16 cellular contexts compared by ENCODE assay signal in the genomic region with DNA sequence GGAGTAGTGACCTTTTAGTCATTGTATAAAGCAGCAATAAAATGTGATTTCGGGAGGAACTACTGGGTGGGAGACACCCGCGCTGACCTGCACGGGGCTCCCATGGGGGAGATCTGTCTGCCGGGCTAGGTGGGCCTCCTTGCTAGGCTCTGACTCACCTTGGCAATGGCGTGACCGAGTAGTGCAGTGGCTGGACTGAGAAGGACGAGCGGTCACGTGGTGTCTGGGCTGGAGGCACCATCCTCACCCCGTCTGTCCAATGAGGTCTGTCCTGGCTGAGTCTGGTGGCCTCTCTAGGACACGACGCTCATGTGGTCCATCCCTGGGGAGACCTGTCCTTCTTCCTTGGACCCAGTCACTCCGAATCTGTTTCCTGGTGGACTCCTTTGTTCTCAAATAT.
DNase-seq lines count a peak whose midpoint lies in the region; ATAC-seq, FAIRE-seq and TF ChIP-seq lines count a peak whose summit lies in the region.
"Had no signal": no experiment of that assay in that cellular context is flagged by ENCODE, and none has a peak within 500 bp of the region (broad histone marks: within the 10 kb centered on the region; RNA-seq: fewer than 3 reads in every experiment).

No MANE protein-coding gene starts in this region.

- CTCF ChIA-PET in activated naive CD4-positive, alpha-beta T cell treated with anti-CD3 and anti-CD28 coated beads for 36 hours (lab: Charles Lee): no interaction called here
- CTCF ChIA-PET in GM12878 (lab: Yijun Ruan, JAX): no interaction called here

- peaks cover 10% of the 10 kb centered on the region for H3K4me1 Mint-ChIP-seq in activated naive CD4-positive, alpha-beta T cell treated with anti-CD3 and anti-CD28 coated beads for 36 hours (ENCODE audit: low read depth)
- H3K4me1 Mint-ChIP-seq: CD14-positive monocyte had no signal

- H3K9me3 Mint-ChIP-seq in activated naive CD4-positive, alpha-beta T cell treated with anti-CD3 and anti-CD28 coated beads for 36 hours: no peaks in the 10 kb centered on the region

- no peaks in the 10 kb centered on the region for H3K9me2 ChIP-seq in GM23248 (ENCODE audit: insufficient read depth)

- 60 to 68% methylated on average over 14 of the region's 14 CpGs for WGBS in GM23248 (ENCODE audit: low coverage in 1 of 2, low lambda C conversion rate in 2 of 2, missing lambda C conversion rate in 2 of 2), 2 experiments
- WGBS in GM12878 (ENCODE audit: insufficient coverage, insufficient replicate concordance, low lambda C conversion rate, missing lambda C conversion rate): 53% methylated on average over 14 of the region's 14 CpGs

- no peak overlapping the region for H3K4me3 ChIP-seq in GM23248
- no peak overlapping the region for H3K4me3 ChIP-seq in GM12878
- H3K4me3 ChIP-seq in skeletal muscle satellite cell (ENCODE audit: low read length): no peak overlapping the region
- H3K4me3 ChIP-seq: HAP-1 had no signal

- RAD21 ChIA-PET in GM12878 (lab: Charles Lee; ENCODE audit: unreplicated experiment): no interaction called here

- intact Hi-C loops in activated naive CD4-positive, alpha-beta T cell treated with anti-CD3 and anti-CD28 coated beads for 36 hours (cut with micrococcal nuclease): no loop called here
- intact Hi-C loops in GM12878 (cut with micrococcal nuclease; ENCODE audit: unreplicated experiment): no loop called here

- FAIRE-seq in GM12878 (lab: Jason Lieb, UNC): no peak
- FAIRE-seq: GM18507 had no signal

- DNase-seq in activated naive CD4-positive, alpha-beta T cell treated with anti-CD3 and anti-CD28 coated beads for 36 hours: no peak
- DNase-seq in activated naive CD4-positive, alpha-beta T cell treated with anti-CD3 and anti-CD28 coated beads, Interleukin-2, amount 50 U/mL, for 16 hours: no peak
- DNase-seq in GM23248: peak; percentile 18
- no peak for DNase-seq in GM12878 (ENCODE audit: low read depth, low spot score)
- DNase-seq in NCI-H2107 (lab: John Stamatoyannopoulos, UW): no peak
- DNase-seq in OCI-M1 (lab: John Stamatoyannopoulos, UW): no peak
- DNase-seq: DMS53, NCI-H146, NCI-H2081 treated with DMSO at 0.1 percent for 48 hours, NCI-H345, NCI-H526 treated with DMSO at 0.1 percent for 48 hours had no signal

- TF ChIP-seq EP300 in GM12878 (IDR thresholded peaks at IDR 0.05; ENCODE audit: borderline replicate concordance in 1 of 2, control insufficient read depth in 1 of 2, low read depth in 2 of 2, low read length in 2 of 2): no peak

- no peak for TF ChIP-seq CTCF in GM12878 (IDR thresholded peaks at IDR 0.05 in 2 of 3, conservative IDR thresholded peaks at IDR 0.05 in 1 of 3; ENCODE audit: control insufficient read depth in 2 of 3, extremely low read depth in 1 of 3, insufficient read depth in 1 of 3, low read depth in 3 of 3, low read length in 3 of 3)

- 0 out of 2 replicates have a peak, but pooled peaks cover 6% of the 10 kb centered on the region for H3F3A ChIP-seq in GM23248 (ENCODE audit: insufficient read depth)

- SMC1A ChIA-PET in GM12878 (lab: Charles Lee; ENCODE audit: uncharacterized antibody, unreplicated experiment): no interaction called here

- ATAC-seq in GM12878 (no peak), GM21786 (IDR thresholded peaks at IDR 0.05; ENCODE audit: unreplicated experiment) (no peak)

- H3K27me3 ChIP-seq in GM23248 (replicated peaks; ENCODE audit: insufficient read depth) (no peaks in the 10 kb centered on the region), GM12878 (replicated peaks in 1 of 2; ENCODE audit: control insufficient read depth in 2 of 2, insufficient read depth in 2 of 2, low read length in 1 of 2) (no peaks in the 10 kb centered on the region; a peak in 1 of 4 replicates), skeletal muscle satellite cell (ENCODE audit: control insufficient read depth, insufficient read depth, low read length) (no peaks in the 10 kb centered on the region)

- peak overlapping the region; percentile 59 for H3K27ac Mint-ChIP-seq in activated naive CD4-positive, alpha-beta T cell treated with anti-CD3 and anti-CD28 coated beads for 36 hours

- POLR2A ChIA-PET in GM12878 (lab: Charles Lee): no interaction called here

- H3K36me3 Mint-ChIP-seq in activated naive CD4-positive, alpha-beta T cell treated with anti-CD3 and anti-CD28 coated beads for 36 hours (ENCODE audit: low read depth): no peaks in the 10 kb centered on the region
- H3K36me3 Mint-ChIP-seq: CD14-positive monocyte had no signal

- H3K27me3 Mint-ChIP-seq in activated naive CD4-positive, alpha-beta T cell treated with anti-CD3 and anti-CD28 coated beads for 36 hours (ENCODE audit: low read depth): no peaks in the 10 kb centered on the region

- TF ChIP-seq RAD21 in GM12878 (IDR thresholded peaks at IDR 0.05; ENCODE audit: insufficient read depth, low read depth, low read length): no peak

- H3K36me3 ChIP-seq in GM23248 (ENCODE audit: low read depth) (no peaks in the 10 kb centered on the region), GM12878 (ENCODE audit: control insufficient read depth in 2 of 2, insufficient read depth in 2 of 2, low read length in 1 of 2) (no peaks in the 10 kb centered on the region), skeletal muscle satellite cell (ENCODE audit: insufficient read depth, low read length) (no peaks in the 10 kb centered on the region)
- H3K36me3 ChIP-seq: HAP-1 had no signal

- no peaks in the 10 kb centered on the region for H3K9me3 ChIP-seq in GM23248 (ENCODE audit: low read depth)
- H3K9me3 ChIP-seq in GM12878 (replicated peaks; ENCODE audit: control insufficient read depth, insufficient read depth, low read length): no peaks in the 10 kb centered on the region; the same call in 2 of the 3 replicates
- no peaks in the 10 kb centered on the region for H3K9me3 ChIP-seq in skeletal muscle satellite cell (replicated peaks; ENCODE audit: low read length)
- H3K9me3 ChIP-seq: HAP-1 had no signal

- no peak overlapping the region for H2AFZ ChIP-seq in GM23248
- H2AFZ ChIP-seq in GM12878 (ENCODE audit: control insufficient read depth, low read depth, low read length): no peak overlapping the region

- peaks cover 17% of the 10 kb centered on the region for H3K4me1 ChIP-seq in GM23248 (ENCODE audit: insufficient read depth)
- no peaks in the 10 kb centered on the region for H3K4me1 ChIP-seq in GM12878 (ENCODE audit: control insufficient read depth, insufficient read depth, low read length)
- peaks cover 32% of the 10 kb centered on the region for H3K4me1 ChIP-seq in skeletal muscle satellite cell (ENCODE audit: control insufficient read depth, insufficient read depth, low read length)
- H3K4me1 ChIP-seq: HAP-1 had no signal

- H4K20me1 ChIP-seq in GM23248 (ENCODE audit: insufficient read depth): no peaks in the 10 kb centered on the region
- no peaks in the 10 kb centered on the region for H4K20me1 ChIP-seq in GM12878 (ENCODE audit: control insufficient read depth, insufficient read depth)

- H3K27ac ChIP-seq in GM23248 (no peak overlapping the region), GM12878 (ENCODE audit: control insufficient read depth, insufficient read depth) (no peak overlapping the region)

- no peak for TF ChIP-seq POLR2A in GM12878 (IDR thresholded peaks at IDR 0.05; ENCODE audit: low read depth, low read length)

- BruUV-seq in GM12878 (replicated peaks; lab: Mats Ljungman, UMichigan): no TSS peak

- H3K79me2 ChIP-seq in GM23248 (ENCODE audit: insufficient read depth) (no peaks in the 10 kb centered on the region), GM12878 (ENCODE audit: control insufficient read depth, insufficient read depth, low read length) (no peaks in the 10 kb centered on the region)

- in situ Hi-C loops in GM23248 (cut with MboI): no loop called here
- in situ Hi-C loops in GM12878 (cut with MboI): no loop called here

- no peak overlapping the region for H3K4me3 Mint-ChIP-seq in activated naive CD4-positive, alpha-beta T cell treated with anti-CD3 and anti-CD28 coated beads for 36 hours
- H3K4me3 Mint-ChIP-seq: CD14-positive monocyte had no signal

- no peak overlapping the region for H3K9ac ChIP-seq in GM23248
- H3K9ac ChIP-seq in GM12878 (ENCODE audit: control insufficient read depth, insufficient read depth, low read length): no peak overlapping the region
- H3K9ac ChIP-seq in skeletal muscle satellite cell (ENCODE audit: low read depth, low read length): no peak overlapping the region

- H3K4me2 ChIP-seq in GM23248 (ENCODE audit: unreplicated experiment) (no peak overlapping the region), GM12878 (ENCODE audit: control insufficient read depth, insufficient read depth) (no peak overlapping the region), skeletal muscle satellite cell (ENCODE audit: low read length) (peak overlapping the region; percentile 6)

TF ChIP-seq in GM12878, 131 proteins besides CTCF, POLR2A, EP300 and RAD21:
- peak; percentile 19 for TF ChIP-seq USF1 (IDR thresholded peaks at IDR 0.05; ENCODE audit: borderline replicate concordance, extremely low read length, insufficient read depth, low read depth, low read length)
- TF ChIP-seq RELB (IDR thresholded peaks at IDR 0.05; ENCODE audit: low read depth): no peak
